In genomic region chr12:113748707-113749432, GRCh38 we compare ENCODE assay signal across 30 cellular contexts.
"Had no signal": no experiment of that assay in that cellular context is flagged by ENCODE, and none has a peak within 500 bp of the region (broad histone marks: within the 10 kb centered on the region; RNA-seq: fewer than 3 reads in every experiment).

No MANE protein-coding gene starts in this region.

- ATAC-seq: activated CD8-positive, alpha-beta T cell treated with anti-CD3 and anti-CD28 coated beads for 36 hours; activated T-cell treated with anti-CD3 and anti-CD28 coated beads, Interleukin-2, amount 50 U/mL, for 72 hours; activated T-helper 17 cell treated with anti-CD3 and anti-CD28 coated beads, Interleukin-2, amount 50 U/mL, for 72 hours; Right ventricle myocardium inferior had no signal

- DNase-seq: activated CD4-positive, alpha-beta T cell treated with anti-CD3 and anti-CD28 coated beads, Interleukin-2, amount 10 ng/mL, durations not matched to agents 24 days and 14 days; activated CD4-positive, alpha-beta T cell treated with anti-CD3 and anti-CD28 coated beads, Interleukin-2, amount 50 U/mL, for 4 hours; activated CD8-positive, alpha-beta T cell treated with anti-CD3 and anti-CD28 coated beads for 36 hours; activated effector memory CD4-positive, alpha-beta T cell treated with anti-CD3 and anti-CD28 coated beads, Interleukin-2, amount 50 U/mL, for 16 hours; activated naive CD4-positive, alpha-beta T cell; activated naive CD8-positive, alpha-beta T cell treated with anti-CD3 and anti-CD28 coated beads, Interleukin-2, amount 10 ng/mL, durations not matched to agents 7 days and 5 days; activated T-cell treated with anti-CD3 and anti-CD28 coated beads, Interleukin-2, amount 50 U/mL, for 1 hour; activated T-cell treated with anti-CD3 and anti-CD28 coated beads, Interleukin-2, amount 50 U/mL, for 72 hours; amygdala; MM.1S; MV-4-11; NCI-H1092 treated with DMSO at 0.1 percent for 48 hours; NCI-H1417; NCI-H146; NCI-H187; NCI-H2029 treated with DMSO at 0.1 percent for 48 hours; NCI-H2107; NCI-H2171; NCI-H510A; NCI-H526; NCI-H748 treated with DMSO at 0.1 percent for 48 hours; NK-92 treated with Interleukin-12 subunit alpha and Interleukin-12 subunit beta, amount 100 ng/mL, for 24 hours; PC-9; SIG-M5; SW 1271; T-helper 1 cell; T-helper 2 cell; T-helper 9 cell had no signal
